In the genomic region with DNA sequence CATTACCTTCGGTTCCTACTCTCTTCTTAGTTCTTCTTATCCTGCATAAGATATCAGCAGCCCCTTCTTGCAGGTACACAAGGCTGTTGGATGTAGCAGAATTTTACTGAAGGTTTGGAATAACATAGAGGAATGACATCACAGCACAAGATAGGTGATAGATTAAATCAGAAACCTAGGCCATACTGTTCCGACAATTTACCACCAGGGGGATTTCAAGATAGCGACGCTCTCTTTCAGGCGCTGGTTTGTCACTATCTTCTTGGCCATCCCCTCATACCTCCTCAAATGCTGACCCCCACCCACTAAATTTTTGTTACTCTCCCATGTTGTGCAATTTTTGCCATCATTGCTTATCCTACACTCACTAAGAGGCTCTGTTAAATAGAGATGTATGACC, we compare ENCODE assay signal across 2 cellular contexts.
TF ChIP-seq lines count a peak whose summit lies in the region.

No MANE protein-coding gene starts in this region.

TF ChIP-seq in WTC11, 78 proteins besides CTCF, POLR2A, EP300 and RAD21 (continued from another document):
- TF ChIP-seq, protein P1, sequence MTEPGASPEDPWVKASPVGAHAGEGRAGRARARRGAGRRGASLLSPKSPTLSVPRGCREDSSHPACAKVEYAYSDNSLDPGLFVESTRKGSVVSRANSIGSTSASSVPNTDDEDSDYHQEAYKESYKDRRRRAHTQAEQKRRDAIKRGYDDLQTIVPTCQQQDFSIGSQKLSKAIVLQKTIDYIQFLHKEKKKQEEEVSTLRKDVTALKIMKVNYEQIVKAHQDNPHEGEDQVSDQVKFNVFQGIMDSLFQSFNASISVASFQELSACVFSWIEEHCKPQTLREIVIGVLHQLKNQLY (CRISPR knock-in tag; IDR thresholded peaks at IDR 0.05) = no peak
- no peak for TF ChIP-seq ATF1 (CRISPR knock-in tag; IDR thresholded peaks at IDR 0.05)

TF ChIP-seq in liver, 16 proteins besides CTCF, POLR2A, EP300 and RAD21 (continued from another document):
- TF ChIP-seq, protein P2, sequence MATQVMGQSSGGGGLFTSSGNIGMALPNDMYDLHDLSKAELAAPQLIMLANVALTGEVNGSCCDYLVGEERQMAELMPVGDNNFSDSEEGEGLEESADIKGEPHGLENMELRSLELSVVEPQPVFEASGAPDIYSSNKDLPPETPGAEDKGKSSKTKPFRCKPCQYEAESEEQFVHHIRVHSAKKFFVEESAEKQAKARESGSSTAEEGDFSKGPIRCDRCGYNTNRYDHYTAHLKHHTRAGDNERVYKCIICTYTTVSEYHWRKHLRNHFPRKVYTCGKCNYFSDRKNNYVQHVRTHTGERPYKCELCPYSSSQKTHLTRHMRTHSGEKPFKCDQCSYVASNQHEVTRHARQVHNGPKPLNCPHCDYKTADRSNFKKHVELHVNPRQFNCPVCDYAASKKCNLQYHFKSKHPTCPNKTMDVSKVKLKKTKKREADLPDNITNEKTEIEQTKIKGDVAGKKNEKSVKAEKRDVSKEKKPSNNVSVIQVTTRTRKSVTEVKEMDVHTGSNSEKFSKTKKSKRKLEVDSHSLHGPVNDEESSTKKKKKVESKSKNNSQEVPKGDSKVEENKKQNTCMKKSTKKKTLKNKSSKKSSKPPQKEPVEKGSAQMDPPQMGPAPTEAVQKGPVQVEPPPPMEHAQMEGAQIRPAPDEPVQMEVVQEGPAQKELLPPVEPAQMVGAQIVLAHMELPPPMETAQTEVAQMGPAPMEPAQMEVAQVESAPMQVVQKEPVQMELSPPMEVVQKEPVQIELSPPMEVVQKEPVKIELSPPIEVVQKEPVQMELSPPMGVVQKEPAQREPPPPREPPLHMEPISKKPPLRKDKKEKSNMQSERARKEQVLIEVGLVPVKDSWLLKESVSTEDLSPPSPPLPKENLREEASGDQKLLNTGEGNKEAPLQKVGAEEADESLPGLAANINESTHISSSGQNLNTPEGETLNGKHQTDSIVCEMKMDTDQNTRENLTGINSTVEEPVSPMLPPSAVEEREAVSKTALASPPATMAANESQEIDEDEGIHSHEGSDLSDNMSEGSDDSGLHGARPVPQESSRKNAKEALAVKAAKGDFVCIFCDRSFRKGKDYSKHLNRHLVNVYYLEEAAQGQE (IDR thresholded peaks at IDR 0.05) = no peak
- no peak for TF ChIP-seq HNF4G (IDR thresholded peaks at IDR 0.05)
- TF ChIP-seq NR2F2 (IDR thresholded peaks at IDR 0.05) = no peak
- no peak for TF ChIP-seq YY1 (IDR thresholded peaks at IDR 0.05)
